In the genomic region with DNA sequence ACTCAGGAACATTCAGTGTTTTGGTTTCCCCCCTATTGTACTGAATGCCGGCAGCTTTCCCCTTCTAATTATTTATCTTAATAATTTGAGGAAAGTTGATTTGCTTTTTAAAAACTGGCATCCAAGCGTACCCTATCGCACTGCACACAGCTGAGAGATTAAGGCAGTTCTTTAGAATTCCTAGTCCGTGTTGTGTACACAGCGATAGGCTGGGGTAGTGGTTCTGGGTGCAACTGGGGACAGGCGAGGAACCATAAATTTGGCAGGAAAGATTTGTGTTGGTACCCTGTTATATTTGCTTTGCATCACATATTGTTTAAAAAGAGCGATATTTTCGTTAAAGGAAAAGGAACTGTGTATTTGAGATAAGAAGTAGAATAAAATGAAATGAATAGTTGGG, we compare ENCODE assay signal across 11 cellular contexts. TPM values are rescaled to one million over a fixed set of nuclear protein-coding genes. Genes with fewer than 3 reads are reported as not detected.
DNase-seq lines count a peak whose midpoint lies in the region; ATAC-seq and TF ChIP-seq lines count a peak whose summit lies in the region.
"Had no signal": no experiment of that assay in that cellular context is flagged by ENCODE, and none has a peak within 500 bp of the region (broad histone marks: within the 10 kb centered on the region; RNA-seq: fewer than 3 reads in every experiment).

No MANE protein-coding gene starts in this region.

- H3K27me3 Mint-ChIP-seq in activated CD8-positive, alpha-beta T cell treated with anti-CD3 and anti-CD28 coated beads, Interleukin-2, amount 10 ng/mL, durations not matched to agents 7 days and 5 days (ENCODE audit: low read depth), result no peaks in the 10 kb centered on the region
- H3K27me3 Mint-ChIP-seq in naive thymus-derived CD8-positive, alpha-beta T cell, result no peaks in the 10 kb centered on the region

- TF ChIP-seq CTCF in left ventricle myocardium inferior (IDR thresholded peaks at IDR 0.05; ENCODE audit: borderline replicate concordance), result no peak
- TF ChIP-seq CTCF in upper lobe of left lung (IDR thresholded peaks at IDR 0.05), result no peak

- CTCF ChIA-PET in activated CD8-positive, alpha-beta T cell treated with anti-CD3 and anti-CD28 coated beads, Interleukin-2, amount 10 ng/mL, durations not matched to agents 7 days and 5 days (lab: Charles Lee), result interaction anchor here (1.0 to 2.3 kb wide), 4 partner anchors 18 to 90 kb away, joined by 3 to 9 read pairs (median 5); no protein-coding TSS in a partner anchor

- peaks cover 41% of the 10 kb centered on the region for H3K36me3 Mint-ChIP-seq in activated CD8-positive, alpha-beta T cell treated with anti-CD3 and anti-CD28 coated beads, Interleukin-2, amount 10 ng/mL, durations not matched to agents 7 days and 5 days (ENCODE audit: low read depth)
- H3K36me3 Mint-ChIP-seq in naive thymus-derived CD8-positive, alpha-beta T cell, result no peaks in the 10 kb centered on the region

- H3K4me3 Mint-ChIP-seq in activated CD8-positive, alpha-beta T cell treated with anti-CD3 and anti-CD28 coated beads, Interleukin-2, amount 10 ng/mL, durations not matched to agents 7 days and 5 days, result no peak overlapping the region
- H3K4me3 Mint-ChIP-seq in naive thymus-derived CD8-positive, alpha-beta T cell, result peak overlapping the region in 1 of 10 donors; percentile 57

- peaks cover 79% of the 10 kb centered on the region for H3K4me1 Mint-ChIP-seq in activated CD8-positive, alpha-beta T cell treated with anti-CD3 and anti-CD28 coated beads, Interleukin-2, amount 10 ng/mL, durations not matched to agents 7 days and 5 days (ENCODE audit: low read depth)
- H3K4me1 Mint-ChIP-seq in naive thymus-derived CD8-positive, alpha-beta T cell, result peaks cover 24 to 89% (median 54%) of the 10 kb centered on the region in 4 donors

- no peaks in the 10 kb centered on the region for H3K27me3 ChIP-seq in right cardiac atrium (ENCODE audit: control insufficient read depth, insufficient read depth)
- no peaks in the 10 kb centered on the region for H3K27me3 ChIP-seq in left ventricle myocardium inferior (ENCODE audit: low read depth)
- no peaks in the 10 kb centered on the region for H3K27me3 ChIP-seq in upper lobe of left lung
- H3K27me3 ChIP-seq: esophagus muscularis mucosa had no signal

- DNase-seq in right cardiac atrium, result no peak
- no peak for DNase-seq in left ventricle myocardium inferior
- DNase-seq in activated CD8-positive, alpha-beta T cell treated with anti-CD3 and anti-CD28 coated beads, Interleukin-2, amount 10 ng/mL, durations not matched to agents 7 days and 5 days, result no peak
- no peak for DNase-seq in naive thymus-derived CD8-positive, alpha-beta T cell
- no peak for DNase-seq in upper lobe of left lung
- DNase-seq in NCI-H345 (lab: John Stamatoyannopoulos, UW), result no peak
- DNase-seq in germinal center (ENCODE audit: low spot score), result no peak
- DNase-seq in NCI-H1436 (lab: John Stamatoyannopoulos, UW), result no peak
- DNase-seq: mammary epithelial cell, NCI-H446 had no signal

- H3K27ac ChIP-seq in right cardiac atrium (ENCODE audit: low read length) (no peak overlapping the region), left ventricle myocardium inferior (replicated peaks) (no peak overlapping the region), upper lobe of left lung (peak overlapping the region; percentile 55 to 78 (median 68))

- POLR2A ChIA-PET in activated CD8-positive, alpha-beta T cell treated with anti-CD3 and anti-CD28 coated beads, Interleukin-2, amount 10 ng/mL, durations not matched to agents 7 days and 5 days (lab: Charles Lee), result interaction anchor here (0.7 to 3.2 kb wide), 4 partner anchors 13 to 37 kb away, joined by 3 to 16 read pairs (median 10); no protein-coding TSS in a partner anchor
- POLR2A ChIA-PET in naive thymus-derived CD8-positive, alpha-beta T cell (lab: Charles Lee), result interaction anchor here (1.2 to 1.3 kb wide), 2 partner anchors 32 to 37 kb away, joined by 3 read pairs; no protein-coding TSS in a partner anchor

- TF ChIP-seq POLR2A in upper lobe of left lung (IDR thresholded peaks at IDR 0.05), result no peak

- H3K9me3 ChIP-seq in right cardiac atrium (ENCODE audit: control insufficient read depth, low read length), result no peaks in the 10 kb centered on the region
- H3K9me3 ChIP-seq in left ventricle myocardium inferior (replicated peaks), result no peaks in the 10 kb centered on the region
- H3K9me3 ChIP-seq in upper lobe of left lung, result no peaks in the 10 kb centered on the region
- H3K9me3 ChIP-seq: esophagus muscularis mucosa had no signal

- H3K4me1 ChIP-seq in right cardiac atrium (ENCODE audit: control insufficient read depth, insufficient read depth, low read length), result no peaks in the 10 kb centered on the region
- H3K4me1 ChIP-seq in left ventricle myocardium inferior, result peaks cover 8% of the 10 kb centered on the region
- peaks cover 30 to 56% (median 47%) of the 10 kb centered on the region in 4 donors for H3K4me1 ChIP-seq in upper lobe of left lung

- intact Hi-C loops in right cardiac atrium (cut with DNase I), result no loop called here
- intact Hi-C loops in left ventricle myocardium inferior (cut with micrococcal nuclease), result no loop called here

- TF ChIP-seq EP300 in upper lobe of left lung (IDR thresholded peaks at IDR 0.05), result no peak

- ATAC-seq in right cardiac atrium, result peak; percentile 13 to 38
- no peak for ATAC-seq in activated CD8-positive, alpha-beta T cell treated with anti-CD3 and anti-CD28 coated beads, Interleukin-2, amount 10 ng/mL, durations not matched to agents 7 days and 5 days
- ATAC-seq in naive thymus-derived CD8-positive, alpha-beta T cell, result no peak
- ATAC-seq in upper lobe of left lung (ENCODE audit: low FRiP score in 2 of 2), result no peak

- no peaks in the 10 kb centered on the region for H3K9me3 Mint-ChIP-seq in activated CD8-positive, alpha-beta T cell treated with anti-CD3 and anti-CD28 coated beads, Interleukin-2, amount 10 ng/mL, durations not matched to agents 7 days and 5 days (ENCODE audit: insufficient read depth)
- H3K9me3 Mint-ChIP-seq in naive thymus-derived CD8-positive, alpha-beta T cell, result no peaks in the 10 kb centered on the region

- H3K36me3 ChIP-seq in left ventricle myocardium inferior (no peaks in the 10 kb centered on the region), upper lobe of left lung (no peaks in the 10 kb centered on the region)
- H3K36me3 ChIP-seq: esophagus muscularis mucosa had no signal

- 67% methylated on average over 8 of the region's 8 CpGs for WGBS in right cardiac atrium
- 68% methylated on average over 8 of the region's 8 CpGs for WGBS in upper lobe of left lung, 2 donors

- H3K4me3 ChIP-seq in right cardiac atrium (ENCODE audit: low read length) (no peak overlapping the region), left ventricle myocardium inferior (no peak overlapping the region), upper lobe of left lung (no peak overlapping the region)
- H3K4me3 ChIP-seq: esophagus muscularis mucosa had no signal

- peak overlapping the region; percentile 0 for H3K27ac Mint-ChIP-seq in activated CD8-positive, alpha-beta T cell treated with anti-CD3 and anti-CD28 coated beads, Interleukin-2, amount 10 ng/mL, durations not matched to agents 7 days and 5 days
- H3K27ac Mint-ChIP-seq in naive thymus-derived CD8-positive, alpha-beta T cell, result peak overlapping the region in 6 of 10 donors; percentile 50 to 91 (median 72)

RNA-seq across cellular contexts. Expression of a gene that starts 39.2 kb away (rescaled TPM):
- total RNA-seq in right cardiac atrium (1 to 10 TPM; 6.0 to 8.7 (median 7.0) TPM), left ventricle myocardium inferior (6.8 TPM), upper lobe of left lung (10 to 100 TPM; 17.9 to 50.4 (median 32.9) TPM)
- 1.8 TPM for polyA plus RNA-seq in right cardiac atrium
- total RNA-seq in activated CD8-positive, alpha-beta T cell treated with anti-CD3 and anti-CD28 coated beads, Interleukin-2, amount 10 ng/mL, durations not matched to agents 7 days and 5 days, result 10 to 100 TPM; 56.5 to 62.9 TPM
- total RNA-seq in naive thymus-derived CD8-positive, alpha-beta T cell, result 10 to 100 TPM; 21.7 to 23.7 TPM
- 10 to 100 TPM in 1 of 3 donors, 1 to 10 TPM in 2; 4.3 to 10.2 (median 5.3) TPM for polyA plus RNA-seq in naive thymus-derived CD8-positive, alpha-beta T cell

Comparison
In these comparisons a context has a peak if more than half of its experiments do, and no peak if none do; other contexts are left out.
1. ATAC-seq: peak in right cardiac atrium (2 of 2); none in activated CD8-positive, alpha-beta T cell treated with anti-CD3 and anti-CD28 coated beads, Interleukin-2, amount 10 ng/mL, durations not matched to agents 7 days and 5 days (single experiment), naive thymus-derived CD8-positive, alpha-beta T cell (0 of 2) and upper lobe of left lung (0 of 2).
2. H3K27ac ChIP-seq: peak in upper lobe of left lung (4 of 4); none in right cardiac atrium (single experiment) and left ventricle myocardium inferior (single experiment).